Comparison of ENCODE assay signal across 22 cellular contexts in genomic region chr10:64101611-64102263, GRCh38.
DNase-seq lines count a peak whose midpoint lies in the region; ATAC-seq and TF ChIP-seq lines count a peak whose summit lies in the region.
"Had no signal": no experiment of that assay in that cellular context is flagged by ENCODE, and none has a peak within 500 bp of the region (broad histone marks: within the 10 kb centered on the region; RNA-seq: fewer than 3 reads in every experiment).

No MANE protein-coding gene starts in this region.

- H3K4me3 ChIP-seq in fibroblast of pulmonary artery (replicated peaks; ENCODE audit: low read depth, low read length) (no peak overlapping the region), right lobe of liver (no peak overlapping the region), foreskin fibroblast (ENCODE audit: low read depth in 1 of 2, low read length in 2 of 2) (no peak overlapping the region), breast epithelium (no peak overlapping the region)
- H3K4me3 ChIP-seq: SJSA1 had no signal

- H3K36me3 ChIP-seq in right lobe of liver: no peaks in the 10 kb centered on the region
- H3K36me3 ChIP-seq in breast epithelium: no peaks in the 10 kb centered on the region
- H3K36me3 ChIP-seq: BE2C, SJSA1 had no signal

- peak; percentile 76 to 88 (median 80) for ATAC-seq in right lobe of liver

- no peak overlapping the region for H3K27ac ChIP-seq in right lobe of liver
- no peak overlapping the region for H3K27ac ChIP-seq in breast epithelium
- H3K27ac ChIP-seq: 22Rv1, HL-60, SJSA1 had no signal

- H3K9me3 ChIP-seq in right lobe of liver: no peaks in the 10 kb centered on the region
- H3K9me3 ChIP-seq in breast epithelium: no peaks in the 10 kb centered on the region
- H3K9me3 ChIP-seq: BE2C had no signal

- intact Hi-C loops in right lobe of liver (cut with DNase I): no loop called here
- intact Hi-C loops in breast epithelium (cut with DNase I; ENCODE audit: low total_unique reads): no loop called here

- peak; percentile 3 for DNase-seq in NCI-H748 (lab: John Stamatoyannopoulos, UW; ENCODE audit: unreplicated experiment)
- no peak for DNase-seq in NCI-H748 treated with DMSO at 0.1 percent for 48 hours (lab: John Stamatoyannopoulos, UW)
- DNase-seq in fibroblast of pulmonary artery (ENCODE audit: low read depth): peak; percentile 6
- no peak for DNase-seq in right lobe of liver
- no peak for DNase-seq in foreskin fibroblast
- no peak for DNase-seq in activated CD4-positive, alpha-beta T cell treated with anti-CD3 and anti-CD28 coated beads for 4 hours
- no peak for DNase-seq in breast epithelium (ENCODE audit: low spot score in 2 of 2)
- DNase-seq: BE2C, Calu3, DMS79 treated with DMSO at 0.1 percent for 48 hours, GF-D8, HCEC 1CT, NCI-H1092, NCI-H1417 treated with DMSO at 0.1 percent for 48 hours, NCI-H1694 treated with DMSO at 0.1 percent for 48 hours, NCI-H2081, NCI-H2227 treated with DMSO at 0.1 percent for 48 hours, NCI-H526 treated with DMSO at 0.1 percent for 48 hours, Right ventricle myocardium superior had no signal

- H3K27me3 ChIP-seq in right lobe of liver: no peaks in the 10 kb centered on the region
- no peaks in the 10 kb centered on the region for H3K27me3 ChIP-seq in breast epithelium
- H3K27me3 ChIP-seq: BE2C, SJSA1 had no signal

- 23% methylated on average over 3 of the region's 3 CpGs for WGBS in right lobe of liver (ENCODE audit: insufficient coverage, low coverage, low lambda C conversion rate, missing lambda C conversion rate)

- TF ChIP-seq POLR2A in right lobe of liver (IDR thresholded peaks at IDR 0.05) (no peak), breast epithelium (IDR thresholded peaks at IDR 0.05) (no peak)

- H3K4me1 ChIP-seq in right lobe of liver (peaks cover 0 to 11% (median 0%) of the 10 kb centered on the region in 4 donors), breast epithelium (no peaks in the 10 kb centered on the region)
- H3K4me1 ChIP-seq: BE2C, SJSA1 had no signal

- TF ChIP-seq CTCF in fibroblast of pulmonary artery (IDR thresholded peaks at IDR 0.05; ENCODE audit: low read length, missing control alignments): no peak
- TF ChIP-seq CTCF in right lobe of liver (IDR thresholded peaks at IDR 0.05): no peak
- TF ChIP-seq CTCF in foreskin fibroblast (IDR thresholded peaks at IDR 0.05; ENCODE audit: low read depth, low read length): no peak
- no peak for TF ChIP-seq CTCF in breast epithelium (IDR thresholded peaks at IDR 0.05)

Comparison
In these comparisons a context has a peak if more than half of its experiments do, and no peak if none do; other contexts are left out.
1. DNase-seq: peak in NCI-H748 (single experiment) and fibroblast of pulmonary artery (single experiment); none in NCI-H748 treated with DMSO at 0.1 percent for 48 hours (single experiment), right lobe of liver (0 of 3), foreskin fibroblast (0 of 2), activated CD4-positive, alpha-beta T cell treated with anti-CD3 and anti-CD28 coated beads for 4 hours (0 of 2) and breast epithelium (0 of 2).